Comparison of ENCODE assay signal across 15 cellular contexts in genomic region chr4:165514739-165515138, GRCh38.
DNase-seq lines count a peak whose midpoint lies in the region; ATAC-seq and TF ChIP-seq lines count a peak whose summit lies in the region.
"Had no signal": no experiment of that assay in that cellular context is flagged by ENCODE, and none has a peak within 500 bp of the region (broad histone marks: within the 10 kb centered on the region; RNA-seq: fewer than 3 reads in every experiment).

No MANE protein-coding gene starts in this region.

- H3K23ac ChIP-seq in IMR-90 (ENCODE audit: low read depth, low read length): no peak overlapping the region

- no peaks in the 10 kb centered on the region for H3K36me3 ChIP-seq in IMR-90 (ENCODE audit: control insufficient read depth, insufficient read depth, low read length)
- H3K36me3 ChIP-seq in upper lobe of left lung: no peaks in the 10 kb centered on the region
- H3K36me3 ChIP-seq in mammary epithelial cell (ENCODE audit: insufficient read depth, low read length): no peaks in the 10 kb centered on the region
- H3K36me3 ChIP-seq: BLaER1 had no signal

- H2AK5ac ChIP-seq in IMR-90 (ENCODE audit: low read depth, low read length): no peak overlapping the region

- no peak overlapping the region for H2BK120ac ChIP-seq in IMR-90 (ENCODE audit: low read depth, low read length)

- H3K79me1 ChIP-seq in IMR-90 (ENCODE audit: low read depth in 1 of 2, low read length in 2 of 2): no peaks in the 10 kb centered on the region

- H2BK15ac ChIP-seq in IMR-90 (ENCODE audit: low read depth, low read length): no peak overlapping the region

- TF ChIP-seq POLR2A in IMR-90 (IDR thresholded peaks at IDR 0.05; ENCODE audit: low read depth, low read length): no peak
- no peak for TF ChIP-seq POLR2A in upper lobe of left lung (IDR thresholded peaks at IDR 0.05)

- ATAC-seq in IMR-90 (ENCODE audit: low read depth): no peak
- ATAC-seq in upper lobe of left lung (ENCODE audit: low FRiP score in 2 of 2): no peak
- ATAC-seq in HG02763 (IDR thresholded peaks at IDR 0.05; ENCODE audit: unreplicated experiment): no peak
- ATAC-seq: GM23338 had no signal

- H4K20me1 ChIP-seq in IMR-90 (ENCODE audit: insufficient read depth, low read length) (no peaks in the 10 kb centered on the region), mammary epithelial cell (ENCODE audit: insufficient read depth, low read length) (no peaks in the 10 kb centered on the region)
- H4K20me1 ChIP-seq: BLaER1 had no signal

- no peak for DNase-seq in IMR-90
- DNase-seq in dermis microvascular lymphatic vessel endothelial cell (ENCODE audit: low read depth in 2 of 2): peak; percentile 55 to 80
- DNase-seq in glomerular endothelial cell (ENCODE audit: extremely low read depth, low read depth, low spot score): peak; percentile 60
- no peak for DNase-seq in upper lobe of left lung
- DNase-seq in mammary epithelial cell: no peak
- DNase-seq in DMS53 treated with DMSO at 0.1 percent for 48 hours (lab: John Stamatoyannopoulos, UW; ENCODE audit: unreplicated experiment): no peak
- DNase-seq: 8988T; Calu3; CD4-positive, alpha-beta memory T cell; DMS53; GDM1; HCEC 1CT had no signal

- H3K4ac ChIP-seq in IMR-90 (ENCODE audit: low read depth, low read length): no peak overlapping the region

- no peak overlapping the region for H2BK20ac ChIP-seq in IMR-90 (ENCODE audit: low read depth, low read length)

- dilution Hi-C loops in IMR-90 (cut with HindIII; ENCODE audit: low sequenced_read_pairs, unreplicated experiment): no loop called here
- dilution Hi-C loops in mammary epithelial cell (cut with HindIII; ENCODE audit: low sequenced_read_pairs): no loop called here

- CTCF ChIA-PET in IMR-90 (lab: Yijun Ruan, JAX): interaction anchor here (0.6 to 1.0 kb wide), 3 partner anchors 9 to 21 kb away, joined by 3 to 4 read pairs (median 4); no protein-coding TSS in a partner anchor
- CTCF ChIA-PET in mammary epithelial cell (lab: Charles Lee; ENCODE audit: low non-redundant PET): no interaction called here

- H3K4me1 ChIP-seq in IMR-90 (ENCODE audit: control insufficient read depth, insufficient read depth, low read length) (no peaks in the 10 kb centered on the region), upper lobe of left lung (peaks cover 2 to 6% (median 6%) of the 10 kb centered on the region in 4 donors), mammary epithelial cell (ENCODE audit: insufficient read depth, low read length) (peaks cover 3% of the 10 kb centered on the region)
- H3K4me1 ChIP-seq: BLaER1 had no signal

- no peak overlapping the region for H3K56ac ChIP-seq in IMR-90 (ENCODE audit: extremely low read depth, insufficient read depth, low read length)

- H3K9ac ChIP-seq in IMR-90 (ENCODE audit: low read depth, low read length) (no peak overlapping the region), mammary epithelial cell (ENCODE audit: insufficient read depth, low read length) (no peak overlapping the region)
- H3K9ac ChIP-seq: BLaER1 had no signal

- H3K14ac ChIP-seq in IMR-90 (replicated peaks; ENCODE audit: low read depth, low read length): no peak overlapping the region

- H3K9me3 ChIP-seq in IMR-90 (ENCODE audit: control insufficient read depth, insufficient read depth, low read length) (no peaks in the 10 kb centered on the region), upper lobe of left lung (no peaks in the 10 kb centered on the region), mammary epithelial cell (replicated peaks; ENCODE audit: insufficient read depth, low read length) (no peaks in the 10 kb centered on the region)
- H3K9me3 ChIP-seq: BLaER1 had no signal

- no peaks in the 10 kb centered on the region for H3K79me2 ChIP-seq in mammary epithelial cell (ENCODE audit: insufficient read depth, low read length)

- H3K27ac ChIP-seq in IMR-90 (ENCODE audit: insufficient read depth, low read length) (no peak overlapping the region), upper lobe of left lung (no peak overlapping the region), mammary epithelial cell (ENCODE audit: insufficient read depth, low read depth, low read length) (no peak overlapping the region)
- H3K27ac ChIP-seq: BLaER1 had no signal

- H3K4me2 ChIP-seq in IMR-90 (ENCODE audit: low read depth, low read length): no peak overlapping the region
- H3K4me2 ChIP-seq in mammary epithelial cell (ENCODE audit: insufficient read depth, low read depth, low read length): no peak overlapping the region
- H3K4me2 ChIP-seq: BLaER1, GM23338 had no signal

- no peak overlapping the region for H4K8ac ChIP-seq in IMR-90 (ENCODE audit: low read depth in 2 of 2, low read length in 2 of 2)

- no peak overlapping the region for H3K18ac ChIP-seq in IMR-90 (ENCODE audit: low read depth, low read length)

- no peak overlapping the region for H4K5ac ChIP-seq in IMR-90 (ENCODE audit: low read depth, low read length)

- H2AFZ ChIP-seq in IMR-90 (replicated peaks; ENCODE audit: low read length, poor library complexity) (no peak overlapping the region), mammary epithelial cell (ENCODE audit: low read depth, low read length) (no peak overlapping the region)

- no peak overlapping the region for H2BK5ac ChIP-seq in IMR-90 (ENCODE audit: low read depth, low read length, poor library complexity, severe bottlenecking)

- no peak for TF ChIP-seq CTCF in IMR-90 (conservative IDR thresholded peaks at IDR 0.05; ENCODE audit: low read depth, low read length)
- no peak for TF ChIP-seq CTCF in upper lobe of left lung (IDR thresholded peaks at IDR 0.05)
- no peak for TF ChIP-seq CTCF in mammary epithelial cell (conservative IDR thresholded peaks at IDR 0.05 in 1 of 2, IDR thresholded peaks at IDR 0.05 in 1 of 2; ENCODE audit: extremely low read depth in 1 of 2, insufficient read depth in 1 of 2, low read depth in 1 of 2, low read length in 2 of 2)

- POLR2A ChIA-PET in IMR-90 (lab: Charles Lee; ENCODE audit: unreplicated experiment): no interaction called here

- H3K27me3 ChIP-seq in IMR-90 (ENCODE audit: control insufficient read depth, insufficient read depth, low read length): no peaks in the 10 kb centered on the region; the same call in 1 of the 2 replicates
- H3K27me3 ChIP-seq in upper lobe of left lung: no peaks in the 10 kb centered on the region
- H3K27me3 ChIP-seq in mammary epithelial cell (ENCODE audit: insufficient read depth, low read length): no peaks in the 10 kb centered on the region
- H3K27me3 ChIP-seq: BLaER1 had no signal

- no peak overlapping the region for H4K91ac ChIP-seq in IMR-90 (ENCODE audit: insufficient read depth, low read depth, low read length)

- intact Hi-C loops in IMR-90 (cut with micrococcal nuclease) (no loop called here), mammary epithelial cell (cut with micrococcal nuclease) (no loop called here)

- H2AK9ac ChIP-seq in IMR-90 (replicated peaks; ENCODE audit: low read depth, low read length, poor library complexity): no peak overlapping the region

- WGBS in IMR-90 (ENCODE audit: extremely low coverage in 2 of 2, insufficient read length in 1 of 2), 2 experiments: 83% methylated on average over 1 of the region's 2 CpGs; no CpG with 5 or more reads in 1 of the 2 experiments
- WGBS in upper lobe of left lung, 2 donors: 50 to 59% methylated on average over 2 of the region's 2 CpGs
- 92% methylated on average over 2 of the region's 2 CpGs for WGBS in mammary epithelial cell (ENCODE audit: low coverage, missing lambda C conversion rate)

- H3K9me1 ChIP-seq in IMR-90 (ENCODE audit: insufficient read depth, low read length): no peaks in the 10 kb centered on the region

- BruUV-seq in IMR-90 (replicated peaks; lab: Mats Ljungman, UMichigan): no TSS peak
- BruUV-seq in mammary epithelial cell (replicated peaks; lab: Mats Ljungman, UMichigan): no TSS peak

- TF ChIP-seq RAD21 in IMR-90 (IDR thresholded peaks at IDR 0.05; ENCODE audit: low read length): no peak

- H3K4me3 ChIP-seq in IMR-90 (ENCODE audit: insufficient read depth, low read depth, low read length) (no peak overlapping the region), upper lobe of left lung (no peak overlapping the region), mammary epithelial cell (replicated peaks in 1 of 3; ENCODE audit: insufficient read depth in 1 of 3, low read depth in 2 of 3, low read length in 3 of 3) (no peak overlapping the region)
- H3K4me3 ChIP-seq: BLaER1, GM23338 had no signal

- TF ChIP-seq EP300 in upper lobe of left lung (IDR thresholded peaks at IDR 0.05): no peak

- in situ Hi-C loops in IMR-90 (cut with MboI; ENCODE audit: low sequenced_read_pairs) (no loop called here), mammary epithelial cell (cut with MboI; ENCODE audit: low sequenced_read_pairs in 2 of 2) (no loop called here)

TF ChIP-seq in IMR-90, 13 proteins besides CTCF, POLR2A, EP300 and RAD21:
- no peak for TF ChIP-seq RCOR1 (IDR thresholded peaks at IDR 0.05; ENCODE audit: insufficient replicate concordance, low read length)
- no peak for TF ChIP-seq CHD1 (IDR thresholded peaks at IDR 0.05; ENCODE audit: low read depth, low read length)
- peak; percentile 39; the same call in 1 of the 2 replicates for TF ChIP-seq CEBPB (IDR thresholded peaks at IDR 0.05; ENCODE audit: low read depth, low read length)
TF ChIP-seq in IMR-90: peak in this region for 1.

Comparison
In these comparisons a context has a peak if more than half of its experiments do, and no peak if none do; other contexts are left out.
1. DNase-seq: peak in dermis microvascular lymphatic vessel endothelial cell (2 of 2) and glomerular endothelial cell (single experiment); none in IMR-90 (single experiment), upper lobe of left lung (0 of 2), mammary epithelial cell (single experiment) and DMS53 treated with DMSO at 0.1 percent for 48 hours (single experiment).